8 cellular contexts compared by ENCODE assay signal in the genomic region with DNA sequence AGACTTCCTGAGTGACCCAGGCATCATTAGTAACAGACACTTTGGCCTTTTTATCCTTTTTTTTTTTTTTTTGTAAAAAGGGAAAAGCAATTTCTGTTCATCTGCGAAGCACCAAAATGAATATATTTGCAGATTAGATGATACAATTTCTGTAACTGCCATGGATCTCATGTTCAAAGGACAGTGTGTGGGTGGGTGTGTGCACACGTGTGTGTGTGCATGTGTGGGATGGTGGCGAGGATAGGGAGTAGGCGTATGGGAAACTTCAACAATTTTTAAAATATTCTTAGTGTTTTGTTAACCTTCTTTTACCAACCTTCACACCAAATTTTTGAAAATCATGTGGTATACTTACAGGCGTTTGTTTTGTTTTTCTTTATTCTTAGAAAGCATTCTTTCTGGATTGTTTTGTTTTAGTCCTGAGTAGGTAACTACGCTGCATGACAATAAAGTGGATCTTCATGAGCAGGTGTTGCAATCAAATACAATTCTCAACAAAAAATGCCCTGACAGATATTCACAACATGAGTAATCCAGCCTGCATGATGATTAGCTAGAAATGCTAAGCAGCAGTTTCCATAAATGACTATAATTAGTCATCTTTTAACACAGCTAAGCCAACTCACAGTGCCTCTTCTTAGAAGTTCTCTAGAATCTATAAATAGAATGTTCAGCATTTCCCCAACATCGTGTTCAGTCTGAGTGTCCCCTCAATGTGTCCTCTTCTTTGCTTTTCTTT. TPM values are rescaled to one million over a fixed set of nuclear protein-coding genes. Genes with fewer than 3 reads are reported as not detected.
DNase-seq lines count a peak whose midpoint lies in the region; ATAC-seq lines count a peak whose summit lies in the region.

No MANE protein-coding gene starts in this region.

- no peaks in the 10 kb centered on the region for H3K27me3 ChIP-seq in SJCRH30

- peak; percentile 64 for ATAC-seq in GM21423 (IDR thresholded peaks at IDR 0.05; ENCODE audit: unreplicated experiment)

- H3K9me3 ChIP-seq in SJCRH30 (replicated peaks): no peaks in the 10 kb centered on the region

- H3K27ac ChIP-seq in SJCRH30: no peak overlapping the region

- H3K4me3 ChIP-seq in GM08714 (ENCODE audit: low read length) (peak overlapping the region; percentile 23; the same call in 1 of the 2 replicates), SJCRH30 (no peak overlapping the region)

- H3K4me1 ChIP-seq in SJCRH30: peaks cover 24% of the 10 kb centered on the region

- peak; percentile 88 for DNase-seq in MV-4-11 (lab: John Stamatoyannopoulos, UW)
- peak; percentile 46 for DNase-seq in fibroblast of gingiva (ENCODE audit: low read depth)
- DNase-seq in SJCRH30: no peak
- no peak for DNase-seq in NCI-H1092 (lab: John Stamatoyannopoulos, UW)
- DNase-seq in activated gamma-delta T cell treated with Interleukin-2 at 50 U/mL for 16 hours: no peak
- no peak for DNase-seq in NCI-H2227 (lab: John Stamatoyannopoulos, UW; ENCODE audit: unreplicated experiment)

- H3K36me3 ChIP-seq in SJCRH30: no peaks in the 10 kb centered on the region

RNA-seq across cellular contexts. Expression of a gene that starts 53.5 kb away (rescaled TPM):
- total RNA-seq in SJCRH30 (2014; rRNA removed; shearing (Covaris generic)): 1.5 and 2.1 TPM in 2 replicates

Comparison
In these comparisons a context has a peak if more than half of its experiments do, and no peak if none do; other contexts are left out.
1. DNase-seq: peak in MV-4-11 (single experiment) and fibroblast of gingiva (single experiment); none in SJCRH30 (0 of 2), NCI-H1092 (single experiment), activated gamma-delta T cell treated with Interleukin-2 at 50 U/mL for 16 hours (single experiment) and NCI-H2227 (single experiment).